Comparison of ENCODE assay signal across 18 cellular contexts in genomic region chr3:12574656-12575055, GRCh38. TPM values are rescaled to one million over a fixed set of nuclear protein-coding genes. Genes with fewer than 3 reads are reported as not detected.
DNase-seq lines count a peak whose midpoint lies in the region; FAIRE-seq and TF ChIP-seq lines count a peak whose summit lies in the region.
"Had no signal": no experiment of that assay in that cellular context is flagged by ENCODE, and none has a peak within 500 bp of the region (broad histone marks: within the 10 kb centered on the region; RNA-seq: fewer than 3 reads in every experiment).

No MANE protein-coding gene starts in this region.

- in situ Hi-C loops in SK-MEL-5 (cut with HindIII; ENCODE audit: low pct_unique_long_range_greater_than_20kb, low sequenced_read_pairs): no loop called here

- H3K27me3 ChIP-seq in AG04450 (ENCODE audit: control insufficient read depth, insufficient read depth, low read length) (no peaks in the 10 kb centered on the region), layer of hippocampus (ENCODE audit: control insufficient read depth, insufficient read depth, low read length) (no peaks in the 10 kb centered on the region)

- H3K27ac ChIP-seq in AG04450 (ENCODE audit: low read depth, low read length) (peak overlapping the region; percentile 47), layer of hippocampus (ENCODE audit: low read depth, low read length) (peak overlapping the region; percentile 13)
- H3K27ac ChIP-seq: GM23248 had no signal

- no peak for TF ChIP-seq CTCF in AG04450 (IDR thresholded peaks at IDR 0.05; ENCODE audit: low read depth, low read length)

- H3K4me3 ChIP-seq in AG04450 (ENCODE audit: low read depth, low read length): no peak overlapping the region
- H3K4me3 ChIP-seq: GM23248 had no signal

- no peaks in the 10 kb centered on the region; the same call in 1 of the 2 replicates for H3K9me3 ChIP-seq in AG04450 (ENCODE audit: control insufficient read depth, insufficient read depth, low read length)

- CTCF ChIA-PET in AG04450 (lab: Charles Lee): no interaction called here

- DNase-seq in AG04450 (ENCODE audit: low read depth, low spot score): no peak
- DNase-seq in SK-MEL-5 (ENCODE audit: low read depth, low spot score): peak; percentile 63
- peak; percentile 88 for DNase-seq in foreskin melanocyte
- DNase-seq in NCI-H2171 treated with DMSO at 0.1 percent for 48 hours (lab: John Stamatoyannopoulos, UW): no peak
- DNase-seq in HTR-8/SVneo (ENCODE audit: insufficient read length, low spot score): no peak
- DNase-seq in NOMO-1 (lab: John Stamatoyannopoulos, UW; ENCODE audit: unreplicated experiment in 2 of 2): no peak
- DNase-seq: C1 segment of cervical spinal cord, DND-41, MM.1S, NCI-H1930, NCI-H446, NCI-H69, PC-3 had no signal

- POLR2A ChIA-PET in AG04450 (lab: Yijun Ruan, JAX): no interaction called here

- FAIRE-seq in HTR-8/SVneo (lab: Jason Lieb, UNC): no peak
- FAIRE-seq: A204.1, G401.6 had no signal

RNA-seq across cellular contexts. Expression of gene MKRN2, which starts 17.8 kb away (rescaled TPM):
- polyA plus RNA-seq in AG04450 (2011; rRNA removed): 59.7 and 62.3 TPM in 2 replicates
- 51.4 and 57.4 TPM in 2 replicates for polyA minus RNA-seq in AG04450 (2011; rRNA and poly(A)+ RNA removed)
- 36.2 and 36.6 TPM in 2 replicates for total RNA-seq in SK-MEL-5 (2014; rRNA removed; shearing (Covaris generic))
- 41.0 and 47.3 TPM in 2 replicates for polyA plus RNA-seq in SK-MEL-5 (2015; cell fraction: cytosol; rRNA removed)
- polyA plus RNA-seq in SK-MEL-5 (2015; cell fraction: nucleus; rRNA removed): 32.4 and 37.0 TPM in 2 replicates

RNA-seq across cellular contexts. Expression of gene MKRN2OS, which starts 29.4 kb away (rescaled TPM):
- polyA plus RNA-seq in AG04450 (2011; rRNA removed): not detected in 2 replicates
- not detected in 2 replicates for polyA minus RNA-seq in AG04450 (2011; rRNA and poly(A)+ RNA removed)
- not detected in 2 replicates for total RNA-seq in SK-MEL-5 (2014; rRNA removed; shearing (Covaris generic))
- not detected in 2 replicates for polyA plus RNA-seq in SK-MEL-5 (2015; cell fraction: cytosol; rRNA removed)
- polyA plus RNA-seq in SK-MEL-5 (2015; cell fraction: nucleus; rRNA removed): not detected in 2 replicates
- total RNA-seq: GM23248 had no signal
- polyA plus RNA-seq: GM23248, IgD-negative memory B cell had no signal

Comparison
In these comparisons a context has a peak if more than half of its experiments do, and no peak if none do; other contexts are left out.
1. DNase-seq: peak in SK-MEL-5 (single experiment) and foreskin melanocyte (single experiment); none in AG04450 (single experiment), NCI-H2171 treated with DMSO at 0.1 percent for 48 hours (single experiment), HTR-8/SVneo (single experiment) and NOMO-1 (0 of 2).